In the genomic region with DNA sequence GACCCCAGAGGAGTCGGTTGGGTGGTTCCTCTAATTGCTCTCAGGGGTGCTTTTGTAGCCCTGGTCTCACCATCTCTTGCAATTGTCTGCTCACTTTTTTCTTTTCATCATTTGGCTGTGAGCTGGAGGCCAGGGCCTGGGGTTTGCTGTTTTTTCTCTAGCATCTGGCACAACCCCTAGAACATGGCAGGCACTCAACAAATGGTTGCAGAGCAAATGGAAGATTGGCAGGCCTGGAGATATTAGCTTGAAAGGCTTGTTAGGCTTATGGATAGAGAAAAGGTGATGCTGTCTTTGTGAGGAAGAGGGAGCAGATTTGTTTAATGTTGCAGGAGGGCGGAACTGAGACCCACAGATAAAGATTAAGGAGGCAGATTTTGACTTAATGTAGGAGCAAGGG, we compare ENCODE assay signal across 21 cellular contexts. TPM values are rescaled to one million over a fixed set of nuclear protein-coding genes. Genes with fewer than 3 reads are reported as not detected.
"Had no signal": no experiment of that assay in that cellular context is flagged by ENCODE, and none has a peak within 500 bp of the region (broad histone marks: within the 10 kb centered on the region; RNA-seq: fewer than 3 reads in every experiment).

No MANE protein-coding gene starts in this region.

- H3K9me3 ChIP-seq: SJSA1 had no signal

- DNase-seq: Kasumi-1, MM.1S, NCI-H1092 treated with DMSO at 0.1 percent for 48 hours, NCI-H1436, NCI-H2029, NCI-H2081 treated with DMSO at 0.1 percent for 48 hours, NCI-H2227 treated with DMSO at 0.1 percent for 48 hours, NCI-H510A, NCI-H524 treated with DMSO at 0.1 percent for 48 hours, NCI-H69, NCI-H774, RPMI8226, SIG-M5 had no signal

- H3K27ac Mint-ChIP-seq: IgD-negative memory B cell had no signal

- H3K27ac ChIP-seq: KMS-11, SJSA1, SK-N-MC had no signal

- H3K4me3 ChIP-seq: K562, SJSA1, SK-N-MC had no signal

- H3K36me3 ChIP-seq: SJSA1 had no signal

- ATAC-seq: K562 had no signal

- H3K4me1 ChIP-seq: SJSA1 had no signal

- FAIRE-seq: HTR-8/SVneo, K562, RCC 7860 had no signal

- H3K9me3 Mint-ChIP-seq: IgD-negative memory B cell had no signal

- H3K4me3 Mint-ChIP-seq: IgD-negative memory B cell had no signal

RNA-seq across cellular contexts. Expression of a gene that starts 47.0 kb away (rescaled TPM):
- total RNA-seq: M059J, SJSA1 had no signal
